ENCODE assay signal across 37 cellular contexts in genomic region chr2:131431336-131431735, GRCh38. TPM values are rescaled to one million over a fixed set of nuclear protein-coding genes. Genes with fewer than 3 reads are reported as not detected.
A peak's percentile ranks its signal among the peaks of the same experiment; 100 is the strongest.
DNase-seq lines count a peak whose midpoint lies in the region; ATAC-seq and TF ChIP-seq lines count a peak whose summit lies in the region.
"Had no signal": no experiment of that assay in that cellular context is flagged by ENCODE, and none has a peak within 500 bp of the region (broad histone marks: within the 10 kb centered on the region; RNA-seq: fewer than 3 reads in every experiment).

No MANE protein-coding gene starts in this region.

- H3K36me3 Mint-ChIP-seq in MCF 10A (ENCODE audit: insufficient read depth, unreplicated experiment): no peaks in the 10 kb centered on the region
- H3K36me3 Mint-ChIP-seq: activated naive CD4-positive, alpha-beta T cell treated with anti-CD3 and anti-CD28 coated beads, Interleukin-2, amount 50 U/mL, for 24 hours; stimulated activated naive B cell treated with anti-CD40 and anti-IgM and Interleukin-4, amounts not matched to agents 10 μg/mL and 1 μg/mL and 100 μg/mL, for 72 hours had no signal

- H3K9me3 ChIP-seq in breast epithelium: no peaks in the 10 kb centered on the region
- H3K9me3 ChIP-seq: gastrocnemius medialis, upper lobe of right lung had no signal

- H3K4me1 Mint-ChIP-seq in MCF 10A (ENCODE audit: insufficient read depth, unreplicated experiment): peaks cover 8% of the 10 kb centered on the region
- H3K4me1 Mint-ChIP-seq: nephron had no signal

- no peak for TF ChIP-seq CTCF in MCF 10A (IDR thresholded peaks at IDR 0.05; ENCODE audit: unreplicated experiment)
- TF ChIP-seq CTCF in breast epithelium (IDR thresholded peaks at IDR 0.05): no peak
- TF ChIP-seq CTCF in fibroblast of mammary gland (conservative IDR thresholded peaks at IDR 0.05; ENCODE audit: control insufficient read depth, insufficient read depth, low read depth, low read length): no peak

- H3K4me1 ChIP-seq in breast epithelium: no peaks in the 10 kb centered on the region
- H3K4me1 ChIP-seq: gastrocnemius medialis, upper lobe of right lung had no signal

- H3K9me3 Mint-ChIP-seq in MCF 10A (ENCODE audit: unreplicated experiment): no peaks in the 10 kb centered on the region
- H3K9me3 Mint-ChIP-seq: activated naive CD4-positive, alpha-beta T cell treated with anti-CD3 and anti-CD28 coated beads, Interleukin-2, amount 50 U/mL, for 24 hours; activated T-helper 2 cell treated with anti-CD3 and anti-CD28 coated beads, Interferon-gamma antibody, Interleukin-2, Interleukin-4, amounts not matched to agents 10 μg/mL and 5 μg/mL and 100 μg/mL, durations not matched to agents 14 hours and 24 hours and 36 hours; nephron; stimulated activated naive B cell treated with anti-CD40 and anti-IgM and Interleukin-4, amounts not matched to agents 10 μg/mL and 1 μg/mL and 100 μg/mL, for 72 hours; T-helper 2 cell treated with Interferon-gamma antibody and Interleukin-4, amounts not matched to agents 5 μg/mL and 100 μg/mL, for 36 hours had no signal

- CTCF ChIA-PET in MCF 10A (lab: Yijun Ruan, JAX): no interaction called here

- DNase-seq in MCF 10A (ENCODE audit: unreplicated experiment) (peak; percentile 27), breast epithelium (ENCODE audit: low spot score in 2 of 2) (no peak), RPMI7951 (ENCODE audit: low read depth) (peak; percentile 62), fibroblast of mammary gland (ENCODE audit: low read depth) (peak; percentile 65), sciatic nerve (ENCODE audit: low spot score) (no peak), NCI-H446 treated with DMSO at 0.1 percent for 48 hours (lab: John Stamatoyannopoulos, UW) (no peak), NCI-H2107 (lab: John Stamatoyannopoulos, UW) (no peak), left colon (no peak)
- DNase-seq: activated CD4-positive, alpha-beta T cell treated with anti-CD3 and anti-CD28 coated beads for 36 hours; Calu3; DND-41; effector CD8-positive, alpha-beta T cell; gastrocnemius medialis; H7; Kasumi-1; left cardiac atrium; mammary epithelial cell; NCI-H146; NCI-H82; SIG-M5; stimulated activated naive B cell treated with anti-CD40 and anti-IgM and Interleukin-4, amounts not matched to agents 10 μg/mL and 1 μg/mL and 100 μg/mL, for 72 hours; substantia nigra; upper lobe of right lung had no signal

- no peaks in the 10 kb centered on the region for H3K36me3 ChIP-seq in breast epithelium
- H3K36me3 ChIP-seq: gastrocnemius medialis, upper lobe of right lung had no signal

- ATAC-seq in sciatic nerve (no peak), left colon (no peak)
- ATAC-seq: activated CD4-positive, alpha-beta T cell treated with anti-CD3 and anti-CD28 coated beads for 36 hours; gastrocnemius medialis; left cardiac atrium; stimulated activated naive B cell treated with anti-CD40 and anti-IgM and Interleukin-4, amounts not matched to agents 10 μg/mL and 1 μg/mL and 100 μg/mL, for 72 hours; upper lobe of right lung had no signal

- peaks cover 66% of the 10 kb centered on the region for H3K27me3 Mint-ChIP-seq in MCF 10A (ENCODE audit: insufficient read depth, unreplicated experiment)

- TF ChIP-seq POLR2A in breast epithelium (IDR thresholded peaks at IDR 0.05): no peak

- H3K27ac ChIP-seq in breast epithelium: no peak overlapping the region
- H3K27ac ChIP-seq: 22Rv1, coronary artery, epithelial cell of prostate, gastrocnemius medialis, hepatocyte, skin epidermis, upper lobe of right lung, VCaP had no signal

- H3K27me3 ChIP-seq in breast epithelium: peaks cover 0 to 15% of the 10 kb centered on the region in 2 donors

- no peak overlapping the region for H3K27ac Mint-ChIP-seq in MCF 10A (ENCODE audit: low read depth, unreplicated experiment)
- H3K27ac Mint-ChIP-seq: activated CD4-positive, alpha-beta T cell treated with anti-CD3 and anti-CD28 coated beads for 36 hours; activated naive CD4-positive, alpha-beta T cell treated with anti-CD3 and anti-CD28 coated beads, Interleukin-2, amount 50 U/mL, for 24 hours; activated T-helper 2 cell treated with anti-CD3 and anti-CD28 coated beads, Interferon-gamma antibody, Interleukin-2, Interleukin-4, amounts not matched to agents 10 μg/mL and 5 μg/mL and 100 μg/mL, durations not matched to agents 14 hours and 24 hours and 36 hours; nephron; stimulated activated naive B cell treated with anti-CD40 and anti-IgM and Interleukin-4, amounts not matched to agents 10 μg/mL and 1 μg/mL and 100 μg/mL, for 72 hours; T-helper 2 cell treated with Interferon-gamma antibody and Interleukin-4, amounts not matched to agents 5 μg/mL and 100 μg/mL, for 36 hours had no signal

- H3K4me3 ChIP-seq in breast epithelium (no peak overlapping the region), fibroblast of mammary gland (ENCODE audit: control insufficient read depth, low read depth, low read length) (no peak overlapping the region)
- H3K4me3 ChIP-seq: coronary artery, gastrocnemius medialis, hepatocyte, skin epidermis, upper lobe of right lung had no signal

- intact Hi-C loops in MCF 10A (cut with micrococcal nuclease) (no loop called here), breast epithelium (cut with DNase I; ENCODE audit: low total_unique reads) (no loop called here), sciatic nerve (cut with DNase I) (no loop called here), left colon (cut with DNase I, micrococcal nuclease) (no loop called here)

- BruUV-seq in MCF 10A (replicated peaks; lab: Mats Ljungman, UMichigan): no TSS peak

- no peak overlapping the region for H3K4me3 Mint-ChIP-seq in MCF 10A (ENCODE audit: unreplicated experiment)
- H3K4me3 Mint-ChIP-seq: activated CD4-positive, alpha-beta T cell treated with anti-CD3 and anti-CD28 coated beads for 36 hours; activated naive CD4-positive, alpha-beta T cell treated with anti-CD3 and anti-CD28 coated beads, Interleukin-2, amount 50 U/mL, for 24 hours; nephron; stimulated activated naive B cell treated with anti-CD40 and anti-IgM and Interleukin-4, amounts not matched to agents 10 μg/mL and 1 μg/mL and 100 μg/mL, for 72 hours; T-helper 2 cell treated with Interferon-gamma antibody and Interleukin-4, amounts not matched to agents 5 μg/mL and 100 μg/mL, for 36 hours had no signal

- POLR2A ChIA-PET in MCF 10A (lab: Yijun Ruan, JAX): no interaction called here

RNA-seq across cellular contexts. Expression of gene TUBA3D, which starts 44.6 kb away (rescaled TPM):
- not detected in 2 replicates for total RNA-seq in MCF 10A (2022)
- not detected for total RNA-seq in breast epithelium
- total RNA-seq in RPMI7951 (2014; rRNA removed; shearing (Covaris generic)): not detected in 2 replicates
- not detected for total RNA-seq in sciatic nerve
- total RNA-seq in left colon: not detected
- total RNA-seq: activated CD4-positive, alpha-beta T cell treated with anti-CD3 and anti-CD28 coated beads for 36 hours; activated T-helper 2 cell treated with anti-CD3 and anti-CD28 coated beads, Interferon-gamma antibody, Interleukin-2, Interleukin-4, amounts not matched to agents 10 μg/mL and 5 μg/mL and 100 μg/mL, durations not matched to agents 14 hours and 24 hours and 36 hours; Calu3; mammary epithelial cell; mucosa of gallbladder; NCI-H460; omental fat pad; pulmonary artery endothelial cell; upper lobe of right lung had no signal

Comparison
In these comparisons a context has a peak if more than half of its experiments do, and no peak if none do; other contexts are left out.
1. DNase-seq: peak in MCF 10A (single experiment), RPMI7951 (single experiment) and fibroblast of mammary gland (single experiment); none in breast epithelium (0 of 2), sciatic nerve (single experiment), NCI-H446 treated with DMSO at 0.1 percent for 48 hours (single experiment), NCI-H2107 (single experiment) and left colon (0 of 2).